Comparison of ENCODE assay signal across 13 cellular contexts in genomic region chr16:16019488-16019887, GRCh38.
A peak's percentile ranks its signal among the peaks of the same experiment; 100 is the strongest.
DNase-seq lines count a peak whose midpoint lies in the region; ATAC-seq and TF ChIP-seq lines count a peak whose summit lies in the region.
"Had no signal": no experiment of that assay in that cellular context is flagged by ENCODE, and none has a peak within 500 bp of the region (broad histone marks: within the 10 kb centered on the region; RNA-seq: fewer than 3 reads in every experiment).

No MANE protein-coding gene starts in this region.

- peak overlapping the region; percentile 54 for H3K27ac ChIP-seq in HCT116 (ENCODE audit: low read depth, low read length)
- H3K27ac ChIP-seq in GM23338 (ENCODE audit: low read depth), result no peak overlapping the region
- H3K27ac ChIP-seq: ovary had no signal

- no peak overlapping the region for H2AFZ ChIP-seq in HCT116 (ENCODE audit: low read depth, low read length, poor library complexity, severe bottlenecking)
- H2AFZ ChIP-seq in GM23338, result no peak overlapping the region

- no peak for ATAC-seq in HCT116
- no peak for ATAC-seq in activated T-helper 17 cell treated with anti-CD3 and anti-CD28 coated beads, Interleukin-2, amount 50 U/mL, for 72 hours (replicated peaks)
- no peak for ATAC-seq in GM23338
- ATAC-seq: left lobe of liver had no signal

- intact Hi-C loops in HCT116 (cut with micrococcal nuclease), result no loop called here

- no TSS peak for BruUV-seq in HCT116 (replicated peaks; lab: Mats Ljungman, UMichigan)

- H3K36me3 Mint-ChIP-seq in activated T-helper 17 cell treated with anti-CD3 and anti-CD28 coated beads, Interleukin-2, amount 50 U/mL, for 72 hours (ENCODE audit: low read depth), result peaks cover 94% of the 10 kb centered on the region
- peaks cover 69% of the 10 kb centered on the region for H3K36me3 Mint-ChIP-seq in GM23338 (ENCODE audit: low read depth)
- H3K36me3 Mint-ChIP-seq in activated CD4-positive, alpha-beta T cell treated with anti-CD3 and anti-CD28 coated beads, Interleukin-2, amount 10 ng/mL, durations not matched to agents 7 days and 5 days (ENCODE audit: low read depth), result peaks cover 54% of the 10 kb centered on the region

- H3K27ac Mint-ChIP-seq in activated T-helper 17 cell treated with anti-CD3 and anti-CD28 coated beads, Interleukin-2, amount 50 U/mL, for 72 hours, result peak overlapping the region; percentile 80
- H3K27ac Mint-ChIP-seq in GM23338, result no peak overlapping the region
- H3K27ac Mint-ChIP-seq in activated CD4-positive, alpha-beta T cell treated with anti-CD3 and anti-CD28 coated beads, Interleukin-2, amount 10 ng/mL, durations not matched to agents 7 days and 5 days, result no peak overlapping the region
- H3K27ac Mint-ChIP-seq: brain had no signal

- peaks cover 48 to 72% of the 10 kb centered on the region in 2 experiments for H3K4me1 ChIP-seq in HCT116 (ENCODE audit: control insufficient read depth in 1 of 2, insufficient read depth in 2 of 2, low read length in 2 of 2)
- H3K4me1 ChIP-seq in GM23338 (ENCODE audit: insufficient read depth), result no peaks in the 10 kb centered on the region
- H3K4me1 ChIP-seq: HAP-1 had no signal

- DNase-seq in ACHN (peak; percentile 77), HCT116 (ENCODE audit: low read depth, low spot score) (peak; percentile 10), foreskin fibroblast (peak; percentile 57 to 72), GOT3 (lab: John Stamatoyannopoulos, UW) (no peak), GM23338 (ENCODE audit: low spot score) (no peak)
- no peak for DNase-seq in stimulated activated CD4-positive, alpha-beta T cell treated with anti-CD3 and anti-CD28 coated beads, Interleukin-15, amount 100 ng/mL, for 24 hours
- no peak for DNase-seq in activated CD4-positive, alpha-beta T cell treated with anti-CD3 and anti-CD28 coated beads, Interleukin-2, amount 10 ng/mL, durations not matched to agents 7 days and 5 days
- DNase-seq: ovary; stimulated activated CD4-positive, alpha-beta T cell treated with anti-CD3 and anti-CD28 coated beads, Interleukin-2, amount 100 ng/mL, for 48 hours had no signal

- CTCF ChIA-PET in HCT116 (lab: Charles Lee), result no interaction called here
- CTCF ChIA-PET in activated CD4-positive, alpha-beta T cell treated with anti-CD3 and anti-CD28 coated beads, Interleukin-2, amount 10 ng/mL, durations not matched to agents 7 days and 5 days (lab: Charles Lee), result interaction anchor here (1.0 kb wide), 1 partner anchor 8 kb away, joined by 3 read pairs; no protein-coding TSS in a partner anchor

- H3K27me3 Mint-ChIP-seq in activated T-helper 17 cell treated with anti-CD3 and anti-CD28 coated beads, Interleukin-2, amount 50 U/mL, for 72 hours, result no peaks in the 10 kb centered on the region
- peaks cover 10% of the 10 kb centered on the region for H3K27me3 Mint-ChIP-seq in GM23338 (ENCODE audit: insufficient read depth, low read depth, poor library complexity)
- no peaks in the 10 kb centered on the region for H3K27me3 Mint-ChIP-seq in activated CD4-positive, alpha-beta T cell treated with anti-CD3 and anti-CD28 coated beads, Interleukin-2, amount 10 ng/mL, durations not matched to agents 7 days and 5 days

- H3K9ac ChIP-seq in HCT116 (ENCODE audit: low read length), result peak overlapping the region; percentile 26; the same call in 1 of the 2 replicates

- H3K27me3 ChIP-seq in HCT116 (ENCODE audit: insufficient read depth, low read length) (no peaks in the 10 kb centered on the region), GM23338 (ENCODE audit: insufficient read depth) (no peaks in the 10 kb centered on the region)
- H3K27me3 ChIP-seq: ovary had no signal

- H3K4me3 Mint-ChIP-seq in activated T-helper 17 cell treated with anti-CD3 and anti-CD28 coated beads, Interleukin-2, amount 50 U/mL, for 72 hours, result no peak overlapping the region
- no peak overlapping the region for H3K4me3 Mint-ChIP-seq in GM23338
- H3K4me3 Mint-ChIP-seq in activated CD4-positive, alpha-beta T cell treated with anti-CD3 and anti-CD28 coated beads, Interleukin-2, amount 10 ng/mL, durations not matched to agents 7 days and 5 days, result no peak overlapping the region
- H3K4me3 Mint-ChIP-seq: brain had no signal

- H3K4me2 ChIP-seq in HCT116 (ENCODE audit: low read length) (peak overlapping the region; percentile 62), GM23338 (no peak overlapping the region)

- no peaks in the 10 kb centered on the region for H3K9me2 ChIP-seq in HCT116 (ENCODE audit: insufficient read depth)
- H3K9me2 ChIP-seq in GM23338 (ENCODE audit: insufficient read depth), result no peaks in the 10 kb centered on the region

- peaks cover 38% of the 10 kb centered on the region for H3K4me1 Mint-ChIP-seq in activated T-helper 17 cell treated with anti-CD3 and anti-CD28 coated beads, Interleukin-2, amount 50 U/mL, for 72 hours
- peaks cover 2% of the 10 kb centered on the region; the same call in 1 of the 3 replicates for H3K4me1 Mint-ChIP-seq in GM23338
- peaks cover 19% of the 10 kb centered on the region for H3K4me1 Mint-ChIP-seq in activated CD4-positive, alpha-beta T cell treated with anti-CD3 and anti-CD28 coated beads, Interleukin-2, amount 10 ng/mL, durations not matched to agents 7 days and 5 days

- TF ChIP-seq POLR2A in HCT116 (IDR thresholded peaks at IDR 0.05; ENCODE audit: borderline replicate concordance, extremely low read depth, insufficient read depth, insufficient read length), result no peak

- RAD21 ChIA-PET in HCT116 (lab: Charles Lee; ENCODE audit: low non-redundant PET in 1 of 2, low total read pairs in 2 of 2, uncharacterized antibody in 2 of 2, unreplicated experiment in 2 of 2), result no interaction called here

- no peaks in the 10 kb centered on the region for H3K9me3 Mint-ChIP-seq in activated T-helper 17 cell treated with anti-CD3 and anti-CD28 coated beads, Interleukin-2, amount 50 U/mL, for 72 hours
- H3K9me3 Mint-ChIP-seq in GM23338, result no peaks in the 10 kb centered on the region
- no peaks in the 10 kb centered on the region for H3K9me3 Mint-ChIP-seq in activated CD4-positive, alpha-beta T cell treated with anti-CD3 and anti-CD28 coated beads, Interleukin-2, amount 10 ng/mL, durations not matched to agents 7 days and 5 days
- H3K9me3 Mint-ChIP-seq: brain had no signal

- H4K20me1 ChIP-seq in HCT116 (ENCODE audit: insufficient read depth), result no peaks in the 10 kb centered on the region
- peaks cover 16% of the 10 kb centered on the region for H4K20me1 ChIP-seq in GM23338 (replicated peaks; ENCODE audit: insufficient read depth)

- no peaks in the 10 kb centered on the region for H3F3A ChIP-seq in GM23338 (replicated peaks; ENCODE audit: low read depth)

- H3K79me2 ChIP-seq in HCT116 (ENCODE audit: insufficient read depth, low read length), result peaks cover 36% of the 10 kb centered on the region; the same call in 1 of the 2 replicates
- H3K79me2 ChIP-seq in GM23338 (replicated peaks; ENCODE audit: insufficient read depth), result peaks cover 3% of the 10 kb centered on the region; the same call in 1 of the 2 replicates

- H3K9me3 ChIP-seq in HCT116 (ENCODE audit: control insufficient read depth in 1 of 2, insufficient read depth in 1 of 2, low read depth in 1 of 2, low read length in 2 of 2), result no peaks in the 10 kb centered on the region
- H3K9me3 ChIP-seq: HAP-1, ovary had no signal

- in situ Hi-C loops in ACHN (cut with HindIII; ENCODE audit: low pct_ligation_motif_present, low pct_unique_long_range_greater_than_20kb, low sequenced_read_pairs), result no loop called here

- H3K4me3 ChIP-seq in HCT116 (replicated peaks in 1 of 2; ENCODE audit: low read depth in 1 of 2, low read length in 2 of 2) (peak overlapping the region in 1 of 2 experiments; percentile 6; a peak in 1 of 4 replicates), foreskin fibroblast (ENCODE audit: low read depth in 1 of 2, low read length in 2 of 2) (no peak overlapping the region), GM23338 (no peak overlapping the region)
- H3K4me3 ChIP-seq: HAP-1, ovary had no signal

- H3K36me3 ChIP-seq in HCT116 (ENCODE audit: control insufficient read depth in 1 of 2, insufficient read depth in 2 of 2, low read length in 2 of 2) (peaks cover 12 to 15% of the 10 kb centered on the region in 2 experiments; a peak in 3 of 4 replicates), GM23338 (ENCODE audit: insufficient read depth) (peaks cover 7% of the 10 kb centered on the region)
- H3K36me3 ChIP-seq: ovary had no signal

- TF ChIP-seq CTCF in HCT116 (IDR thresholded peaks at IDR 0.05 in 2 of 3, conservative IDR thresholded peaks at IDR 0.05 in 1 of 3; ENCODE audit: borderline replicate concordance in 1 of 3, insufficient read depth in 1 of 3, low read depth in 2 of 3, low read length in 2 of 3) (no peak), foreskin fibroblast (IDR thresholded peaks at IDR 0.05; ENCODE audit: low read depth, low read length) (no peak), GM23338 (conservative IDR thresholded peaks at IDR 0.05; ENCODE audit: low read depth in 2 of 2) (no peak)

- POLR2A ChIA-PET in HCT116 (lab: Charles Lee), result no interaction called here
- POLR2A ChIA-PET in activated CD4-positive, alpha-beta T cell treated with anti-CD3 and anti-CD28 coated beads, Interleukin-2, amount 10 ng/mL, durations not matched to agents 7 days and 5 days (lab: Charles Lee), result no interaction called here

- no peak for TF ChIP-seq RAD21 in HCT116 (IDR thresholded peaks at IDR 0.05; ENCODE audit: low read depth)

TF ChIP-seq in HCT116, 20 proteins besides CTCF, POLR2A, EP300 and RAD21 (continues in another document):
- TF ChIP-seq FOSL1 (IDR thresholded peaks at IDR 0.05; ENCODE audit: low read depth), result peak; percentile 51

TF ChIP-seq in GM23338, 12 proteins besides CTCF, POLR2A, EP300 and RAD21 (continues in another document):
- TF ChIP-seq ZNF114 (CRISPR knock-in tag; IDR thresholded peaks at IDR 0.05), result no peak

Comparison
In these comparisons a context has a peak if more than half of its experiments do, and no peak if none do; other contexts are left out.
1. DNase-seq: peak in ACHN (single experiment), HCT116 (single experiment) and foreskin fibroblast (2 of 2); none in GOT3 (single experiment), GM23338 (single experiment), stimulated activated CD4-positive, alpha-beta T cell treated with anti-CD3 and anti-CD28 coated beads, Interleukin-15, amount 100 ng/mL, for 24 hours (single experiment) and activated CD4-positive, alpha-beta T cell treated with anti-CD3 and anti-CD28 coated beads, Interleukin-2, amount 10 ng/mL, durations not matched to agents 7 days and 5 days (single experiment).